Comparison of ENCODE assay signal across 1 cellular context in genomic region chr2:75311993-75312392, GRCh38.
TF ChIP-seq lines count a peak whose summit lies in the region.

No MANE protein-coding gene starts in this region.

TF ChIP-seq in GM12878, 131 proteins besides CTCF, POLR2A, EP300 and RAD21 (continued from another document and continues in another):
- TF ChIP-seq ZNF687 (IDR thresholded peaks at IDR 0.05) (peak; percentile 65), MYB (IDR thresholded peaks at IDR 0.05; ENCODE audit: borderline replicate concordance, low read depth, low read length) (no peak), ESRRA (IDR thresholded peaks at IDR 0.05; ENCODE audit: low read length) (no peak), HCFC1 (IDR thresholded peaks at IDR 0.05; ENCODE audit: low read length) (no peak), IRF5 (IDR thresholded peaks at IDR 0.05; ENCODE audit: borderline replicate concordance) (no peak), RAD51 (IDR thresholded peaks at IDR 0.05) (0 out of 2 replicates have a peak, but pooled peaks have one; percentile 32), CBX3 (IDR thresholded peaks at IDR 0.05; ENCODE audit: borderline replicate concordance, low read depth) (no peak), ATF2 (IDR thresholded peaks at IDR 0.05; ENCODE audit: low read length) (0 out of 2 replicates have a peak, but pooled peaks have one; percentile 38), NFXL1 (IDR thresholded peaks at IDR 0.05; ENCODE audit: borderline replicate concordance) (no peak), NR2F1 (conservative IDR thresholded peaks at IDR 0.05) (peak; percentile 76), CREB1 (IDR thresholded peaks at IDR 0.05; ENCODE audit: low read depth) (no peak), BCL3 (IDR thresholded peaks at IDR 0.05; ENCODE audit: borderline replicate concordance, insufficient read depth, low read depth, low read length, poor library complexity, severe bottlenecking) (peak; percentile 7), CEBPZ (IDR thresholded peaks at IDR 0.05; ENCODE audit: low read depth, low read length) (no peak), PRDM15 (CRISPR knock-in tag; IDR thresholded peaks at IDR 0.05) (no peak), E4F1 (IDR thresholded peaks at IDR 0.05; ENCODE audit: borderline replicate concordance, partially characterized antibody) (no peak), ELK1 (IDR thresholded peaks at IDR 0.05; ENCODE audit: low read depth, low read length) (no peak), USF2 (IDR thresholded peaks at IDR 0.05; ENCODE audit: borderline replicate concordance, low read depth, low read length) (no peak), GABPA (IDR thresholded peaks at IDR 0.05; ENCODE audit: low read depth) (no peak), RCOR1 (conservative IDR thresholded peaks at IDR 0.05; ENCODE audit: low read depth, low read length) (no peak; the same call in 1 of the 2 replicates), BCLAF1 (IDR thresholded peaks at IDR 0.05) (no peak), SP1 (IDR thresholded peaks at IDR 0.05; ENCODE audit: low read depth, low read length) (no peak), MXI1 (IDR thresholded peaks at IDR 0.05; ENCODE audit: low read depth, low read length) (peak; percentile 53; the same call in 1 of the 2 replicates), E2F4 (IDR thresholded peaks at IDR 0.05; ENCODE audit: low read depth, low read length) (no peak), EGR1 (IDR thresholded peaks at IDR 0.05; ENCODE audit: borderline replicate concordance in 1 of 2, low read depth in 2 of 2, low read length in 2 of 2) (no peak), FOXM1 (IDR thresholded peaks at IDR 0.05; ENCODE audit: low read depth, low read length) (peak; percentile 48; the same call in 1 of the 2 replicates)
